Comparison of ENCODE assay signal across 8 cellular contexts in genomic region chr16:84806256-84806889, GRCh38. TPM values are rescaled to one million over a fixed set of nuclear protein-coding genes. Genes with fewer than 3 reads are reported as not detected.
DNase-seq lines count a peak whose midpoint lies in the region; ATAC-seq, FAIRE-seq and TF ChIP-seq lines count a peak whose summit lies in the region.

No MANE protein-coding gene starts in this region.

- no peak for FAIRE-seq in GM12891 (lab: Jason Lieb, UNC)

- CTCF ChIA-PET in Panc1 (lab: Charles Lee) = no interaction called here

- peaks cover 6% of the 10 kb centered on the region; the same call in 1 of the 2 replicates for H3K4me1 ChIP-seq in Panc1 (ENCODE audit: control insufficient read depth, insufficient read depth, low read length)

- TF ChIP-seq POLR2A in GM12891 (IDR thresholded peaks at IDR 0.05; ENCODE audit: low read depth, low read length) = no peak

- no peaks in the 10 kb centered on the region for H3K36me3 ChIP-seq in Panc1 (ENCODE audit: control insufficient read depth, insufficient read depth, low read length)

- POLR2A ChIA-PET in Panc1 (lab: Charles Lee) = no interaction called here

- TF ChIP-seq CTCF in Panc1 (IDR thresholded peaks at IDR 0.05) = no peak

- in situ Hi-C loops in Panc1 (cut with HindIII; ENCODE audit: low pct_unique_long_range_greater_than_20kb, low sequenced_read_pairs) = no loop called here

- H3K27ac ChIP-seq in Panc1 (ENCODE audit: low read length) = peak overlapping the region; percentile 65; the same call in 1 of the 2 replicates

- H3K9me3 ChIP-seq in Panc1 (ENCODE audit: control insufficient read depth, insufficient read depth, low read depth, low read length) = no peaks in the 10 kb centered on the region

- peak overlapping the region in 1 of 2 experiments; percentile 49; a peak in 2 of 4 replicates for H3K4me3 ChIP-seq in Panc1 (ENCODE audit: low read depth in 2 of 2, low read length in 2 of 2)

- no TSS peak for BruUV-seq in Panc1 (replicated peaks; lab: Mats Ljungman, UMichigan)

- intact Hi-C loops in Panc1 (cut with micrococcal nuclease; ENCODE audit: unreplicated experiment) = no loop called here

- peak; percentile 94 for ATAC-seq in Panc1
- peak; percentile 71 for ATAC-seq in esophagus mucosa
- no peak for ATAC-seq in HG02885 (IDR thresholded peaks at IDR 0.05; ENCODE audit: poor library complexity, unreplicated experiment)
- ATAC-seq in HG02970 (IDR thresholded peaks at IDR 0.05; ENCODE audit: low FRiP score, unreplicated experiment) = no peak
- no peak for ATAC-seq in GM18519 (IDR thresholded peaks at IDR 0.05; ENCODE audit: low FRiP score, unreplicated experiment)

- DNase-seq in GM12891 (ENCODE audit: insufficient read length, low spot score) (no peak), Panc1 (ENCODE audit: low read depth, low spot score) (peak; percentile 32), pulmonary artery endothelial cell (ENCODE audit: low read depth, low spot score) (peak; percentile 77), hippocampal formation (lab: John Stamatoyannopoulos, UW) (no peak)

- no peaks in the 10 kb centered on the region for H3K27me3 ChIP-seq in Panc1 (ENCODE audit: control insufficient read depth, insufficient read depth, low read length)

TF ChIP-seq in GM12891, 5 proteins besides CTCF, POLR2A, EP300 and RAD21:
- peak; percentile 36; the same call in 1 of the 2 replicates for TF ChIP-seq SPI1 (IDR thresholded peaks at IDR 0.05; ENCODE audit: low read depth, low read length)
- TF ChIP-seq PAX5 (IDR thresholded peaks at IDR 0.05; ENCODE audit: insufficient read depth, low read length, severe bottlenecking) = no peak
TF ChIP-seq in GM12891: peak in this region for 1.

RNA-seq across cellular contexts. Expression of gene CRISPLD2, which starts 13.4 kb away (rescaled TPM):
- polyA plus RNA-seq in GM12891 (2012; ENCODE audit: low read depth, missing spikeins) = 0.10 TPM
- total RNA-seq in Panc1 (2021; ENCODE audit: unreplicated experiment) (12.9 TPM), esophagus mucosa (6.5 TPM), pulmonary artery endothelial cell (0.07 and 0.13 TPM in 2 replicates)
- 5.1 TPM for polyA plus RNA-seq in Panc1 (2012; ENCODE audit: insufficient read length)

Comparison
In these comparisons a context has a peak if more than half of its experiments do, and no peak if none do; other contexts are left out.
1. DNase-seq: peak in Panc1 (single experiment) and pulmonary artery endothelial cell (single experiment); none in GM12891 (single experiment) and hippocampal formation (0 of 2).
2. ATAC-seq: peak in Panc1 (single experiment) and esophagus mucosa (single experiment); none in HG02885 (single experiment), HG02970 (single experiment) and GM18519 (single experiment).